ENCODE assay signal across 11 cellular contexts in genomic region chr4:76607266-76607799, GRCh38.
DNase-seq lines count a peak whose midpoint lies in the region; ATAC-seq, FAIRE-seq and TF ChIP-seq lines count a peak whose summit lies in the region.
"Had no signal": no experiment of that assay in that cellular context is flagged by ENCODE, and none has a peak within 500 bp of the region (broad histone marks: within the 10 kb centered on the region; RNA-seq: fewer than 3 reads in every experiment).

No MANE protein-coding gene starts in this region.

- H3K4me1 Mint-ChIP-seq in GM23338 = peaks cover 48% of the 10 kb centered on the region

- peaks cover 50% of the 10 kb centered on the region for H3K4me1 ChIP-seq in GM23338 (ENCODE audit: insufficient read depth)
- peaks cover 55% of the 10 kb centered on the region for H3K4me1 ChIP-seq in HUES64 (ENCODE audit: insufficient read depth, low read length)
- H3K4me1 ChIP-seq in right atrium auricular region = peaks cover 0 to 34% of the 10 kb centered on the region in 2 donors

- H3F3A ChIP-seq in GM23338 (replicated peaks; ENCODE audit: low read depth) = no peaks in the 10 kb centered on the region

- H3K27ac Mint-ChIP-seq in GM23338 = peak overlapping the region; percentile 25; the same call in 1 of the 2 replicates

- H3K4me3 Mint-ChIP-seq in GM23338 = 0 out of 3 replicates have a peak overlapping the region, but pooled peaks have one; percentile 20

- peak; percentile 88 for FAIRE-seq in GM18507 (lab: Jason Lieb, UNC)

- H3K4me2 ChIP-seq in GM23338 = peak overlapping the region; percentile 44; the same call in 1 of the 2 replicates

- H3K4me3 ChIP-seq in GM23338 (no peak overlapping the region), HUES64 (ENCODE audit: low read length) (no peak overlapping the region), right atrium auricular region (no peak overlapping the region)

- H3K9ac ChIP-seq in HUES64 (ENCODE audit: low read depth, low read length) = no peak overlapping the region

- ATAC-seq in GM23338 (peak; percentile 70), left colon (no peak)
- ATAC-seq: Right ventricle myocardium inferior had no signal

- H3K27ac ChIP-seq in GM23338 (ENCODE audit: low read depth) = peak overlapping the region; percentile 8
- peak overlapping the region; percentile 83; the same call in 1 of the 2 replicates for H3K27ac ChIP-seq in HUES64 (ENCODE audit: low read depth, low read length)
- H3K27ac ChIP-seq in right atrium auricular region = no peak overlapping the region

- H3K9me3 Mint-ChIP-seq in GM23338 = no peaks in the 10 kb centered on the region

- H3K36me3 Mint-ChIP-seq in GM23338 (ENCODE audit: low read depth) = no peaks in the 10 kb centered on the region

- no peak overlapping the region for H2AFZ ChIP-seq in GM23338

- H3K27me3 ChIP-seq in GM23338 (ENCODE audit: insufficient read depth) = no peaks in the 10 kb centered on the region
- H3K27me3 ChIP-seq in HUES64 (ENCODE audit: insufficient read depth, low read length) = no peaks in the 10 kb centered on the region
- H3K27me3 ChIP-seq in right atrium auricular region = no peaks in the 10 kb centered on the region

- H3K9me3 ChIP-seq in HUES64 (ENCODE audit: insufficient read depth, low read depth, low read length) = no peaks in the 10 kb centered on the region
- H3K9me3 ChIP-seq in right atrium auricular region = no peaks in the 10 kb centered on the region

- intact Hi-C loops in left colon (cut with DNase I, micrococcal nuclease) = no loop called here

- H3K79me2 ChIP-seq in GM23338 (replicated peaks; ENCODE audit: insufficient read depth) = no peaks in the 10 kb centered on the region

- no peak for TF ChIP-seq CTCF in GM23338 (conservative IDR thresholded peaks at IDR 0.05; ENCODE audit: low read depth in 2 of 2)
- TF ChIP-seq CTCF in right atrium auricular region (IDR thresholded peaks at IDR 0.05) = no peak

- H3K27me3 Mint-ChIP-seq in GM23338 (ENCODE audit: insufficient read depth, low read depth, poor library complexity) = peaks cover 7% of the 10 kb centered on the region

- peak; percentile 14 for DNase-seq in GM18507 (ENCODE audit: extremely low spot score, insufficient read length, low read depth)
- DNase-seq in GM23338 (ENCODE audit: low spot score) = peak; percentile 53
- peak; percentile 42 for DNase-seq in myocyte (ENCODE audit: low read depth)
- DNase-seq in left colon = no peak
- no peak for DNase-seq in SHP77 treated with DMSO at 0.1 percent for 48 hours (lab: John Stamatoyannopoulos, UW)
- no peak for DNase-seq in Ammon's horn (ENCODE audit: low spot score)
- DNase-seq in right atrium auricular region (ENCODE audit: low spot score) = no peak
- DNase-seq: aorta, left cardiac atrium had no signal

- no peaks in the 10 kb centered on the region for H3K9me2 ChIP-seq in GM23338 (ENCODE audit: insufficient read depth)

- no peaks in the 10 kb centered on the region for H4K20me1 ChIP-seq in GM23338 (replicated peaks; ENCODE audit: insufficient read depth)

- WGBS in HUES64 = 22% methylated on average over 3 of the region's 3 CpGs

- H3K36me3 ChIP-seq in GM23338 (ENCODE audit: insufficient read depth) (no peaks in the 10 kb centered on the region), HUES64 (ENCODE audit: insufficient read depth, low read length) (no peaks in the 10 kb centered on the region), right atrium auricular region (no peaks in the 10 kb centered on the region)

TF ChIP-seq in GM23338, 12 proteins besides CTCF, POLR2A, EP300 and RAD21:
- TF ChIP-seq POLR2AphosphoS5 (IDR thresholded peaks at IDR 0.05; ENCODE audit: low read depth) (0 out of 2 replicates have a peak, but pooled peaks have one; percentile 43), STAT1 (IDR thresholded peaks at IDR 0.05; ENCODE audit: unreplicated experiment) (no peak), NANOG (IDR thresholded peaks at IDR 0.05; ENCODE audit: borderline replicate concordance) (peak; percentile 71), ETS1 (IDR thresholded peaks at IDR 0.05) (no peak)

Comparison
In these comparisons a context has a peak if more than half of its experiments do, and no peak if none do; other contexts are left out.
1. DNase-seq: peak in GM18507 (single experiment), GM23338 (single experiment) and myocyte (single experiment); none in left colon (0 of 2), SHP77 treated with DMSO at 0.1 percent for 48 hours (single experiment), Ammon's horn (single experiment) and right atrium auricular region (single experiment).
2. H3K27ac ChIP-seq: peak in GM23338 (single experiment) and HUES64 (single experiment); none in right atrium auricular region (0 of 2).